Comparison of ENCODE assay signal across 20 cellular contexts in the genomic region with DNA sequence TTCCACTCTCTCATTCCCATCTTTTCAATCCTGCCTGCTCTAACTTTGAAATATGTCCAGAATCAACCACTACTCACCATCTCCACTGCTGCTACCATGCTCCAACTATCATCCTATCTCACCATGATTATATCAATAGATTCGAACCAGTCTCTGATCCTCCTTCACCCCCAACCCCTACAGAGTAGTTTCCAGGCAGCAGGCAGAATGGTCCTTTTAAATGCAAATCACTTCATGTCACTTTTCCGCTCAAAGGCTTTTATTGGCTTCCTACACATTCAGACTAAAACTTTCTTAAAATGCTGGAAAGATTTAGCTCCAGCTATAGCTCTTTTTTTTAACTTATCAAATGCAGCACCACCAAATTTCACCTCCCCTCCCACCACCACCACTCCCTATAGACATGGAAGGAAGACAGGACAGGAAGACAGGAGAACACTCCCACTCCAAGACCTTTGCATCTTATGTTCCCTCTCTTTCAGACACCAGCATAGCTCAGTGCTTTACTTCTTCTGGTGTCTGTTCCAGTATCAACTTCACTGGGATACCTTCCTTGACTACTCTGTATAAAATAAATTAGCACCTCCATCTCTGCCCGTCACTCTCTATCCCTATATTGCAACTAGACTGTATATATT.
"Had no signal": no experiment of that assay in that cellular context is flagged by ENCODE, and none has a peak within 500 bp of the region (broad histone marks: within the 10 kb centered on the region; RNA-seq: fewer than 3 reads in every experiment).

No MANE protein-coding gene starts in this region.

- H3K9me3 ChIP-seq: ovary, suprapubic skin, thyroid gland, upper lobe of left lung, uterus had no signal

- H3K4me3 ChIP-seq: hepatocyte, ovary, suprapubic skin, thyroid gland, upper lobe of left lung, uterus had no signal

- FAIRE-seq: islet of Langerhans, small intestine had no signal

- H3K36me3 ChIP-seq: ovary, suprapubic skin, thyroid gland, upper lobe of left lung, uterus had no signal

- DNase-seq: effector memory CD8-positive, alpha-beta T cell; foreskin melanocyte; kidney glomerular epithelial cell; mammary epithelial cell; naive thymus-derived CD4-positive, alpha-beta T cell; nephron progenitor cell; ovary; right cardiac atrium; small intestine; stimulated activated CD4-positive, alpha-beta T cell treated with anti-CD3 and anti-CD28 coated beads, Interleukin-2, amount 100 ng/mL, for 48 hours; stimulated activated CD8-positive, alpha-beta memory T cell treated with anti-CD3 and anti-CD28 coated beads, Interleukin-4, amount 100 ng/mL, for 48 hours; stimulated activated naive CD8-positive, alpha-beta T cell treated with anti-CD3 and anti-CD28 coated beads, Interleukin-15, Interleukin-2, amounts not matched to agents 100 U/mL and 50 U/mL, for 24 hours; thyroid gland; upper lobe of left lung; uterus had no signal

- H3K27me3 ChIP-seq: hepatocyte, ovary, thyroid gland, upper lobe of left lung, uterus had no signal

- H3K36me3 Mint-ChIP-seq: naive thymus-derived CD4-positive, alpha-beta T cell; stimulated activated effector memory CD8-positive, alpha-beta T cell treated with anti-CD3 and anti-CD28 coated beads, Interleukin-12 subunit alpha, Interleukin-12 subunit beta, amount 100 ng/mL, for 72 hours had no signal

- H3K79me2 ChIP-seq: hepatocyte had no signal

- H2AFZ ChIP-seq: hepatocyte had no signal

- H3K4me1 ChIP-seq: suprapubic skin, thyroid gland, upper lobe of left lung, uterus had no signal

- H3K4me2 ChIP-seq: hepatocyte had no signal

- H3K4me1 Mint-ChIP-seq: nephron progenitor cell had no signal

- ATAC-seq: effector memory CD8-positive, alpha-beta T cell; left lobe of liver; naive thymus-derived CD4-positive, alpha-beta T cell; right cardiac atrium; stimulated activated effector memory CD8-positive, alpha-beta T cell treated with anti-CD3 and anti-CD28 coated beads, Interleukin-12 subunit alpha, Interleukin-12 subunit beta, amount 100 ng/mL, for 72 hours; stimulated activated naive CD8-positive, alpha-beta T cell treated with anti-CD3 and anti-CD28 coated beads, Interleukin-15, Interleukin-2, amounts not matched to agents 100 U/mL and 50 U/mL, for 24 hours had no signal

- H3K9me3 Mint-ChIP-seq: effector memory CD8-positive, alpha-beta T cell; naive thymus-derived CD4-positive, alpha-beta T cell; nephron progenitor cell; stimulated activated effector memory CD8-positive, alpha-beta T cell treated with anti-CD3 and anti-CD28 coated beads, Interleukin-12 subunit alpha, Interleukin-12 subunit beta, amount 100 ng/mL, for 72 hours had no signal

- H3K27ac Mint-ChIP-seq: effector memory CD8-positive, alpha-beta T cell; naive thymus-derived CD4-positive, alpha-beta T cell; nephron progenitor cell; stimulated activated effector memory CD8-positive, alpha-beta T cell treated with anti-CD3 and anti-CD28 coated beads, Interleukin-12 subunit alpha, Interleukin-12 subunit beta, amount 100 ng/mL, for 72 hours had no signal

- H3K4me3 Mint-ChIP-seq: effector memory CD8-positive, alpha-beta T cell; naive thymus-derived CD4-positive, alpha-beta T cell; nephron progenitor cell; stimulated activated effector memory CD8-positive, alpha-beta T cell treated with anti-CD3 and anti-CD28 coated beads, Interleukin-12 subunit alpha, Interleukin-12 subunit beta, amount 100 ng/mL, for 72 hours had no signal

- H3K27ac ChIP-seq: hepatocyte, ovary, suprapubic skin, thyroid gland, upper lobe of left lung, uterus had no signal
